12 cellular contexts compared by ENCODE assay signal in the genomic region with DNA sequence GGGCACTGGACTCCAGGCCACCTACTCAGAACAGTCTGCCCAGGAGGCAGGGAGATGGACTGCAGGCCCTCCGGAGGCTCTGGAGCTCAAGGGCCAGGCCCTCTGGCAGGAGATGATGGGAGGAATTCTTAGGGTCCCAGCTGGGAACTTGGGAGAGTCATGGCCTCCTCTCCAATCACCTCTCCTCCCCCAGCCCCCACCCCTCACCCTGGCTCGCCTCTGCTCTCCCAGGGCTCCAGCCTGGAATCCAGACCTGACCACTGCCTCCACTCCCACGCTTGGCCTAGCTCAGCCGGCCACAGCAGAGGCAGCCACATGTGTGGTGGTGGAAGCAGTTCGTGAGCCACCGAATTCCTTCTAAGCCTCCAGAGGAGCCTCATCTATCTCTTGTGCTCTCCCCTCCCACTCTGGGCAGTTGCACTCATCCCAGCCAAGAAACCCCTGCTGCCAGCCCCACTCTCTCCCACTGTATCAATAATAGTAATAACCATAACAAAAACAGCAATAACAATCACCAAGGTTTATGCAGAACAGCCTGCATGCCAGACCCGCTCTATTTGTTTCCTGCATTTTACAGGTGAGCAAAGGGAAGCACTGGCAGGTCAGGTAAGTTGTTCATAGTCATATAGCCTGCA.
DNase-seq lines count a peak whose midpoint lies in the region; ATAC-seq and TF ChIP-seq lines count a peak whose summit lies in the region.
"Had no signal": no experiment of that assay in that cellular context is flagged by ENCODE, and none has a peak within 500 bp of the region (broad histone marks: within the 10 kb centered on the region; RNA-seq: fewer than 3 reads in every experiment).

No MANE protein-coding gene starts in this region.

- no peaks in the 10 kb centered on the region for H3K36me3 Mint-ChIP-seq in activated CD4-positive, alpha-beta T cell treated with anti-CD3 and anti-CD28 coated beads, Interleukin-2, amount 10 ng/mL, durations not matched to agents 7 days and 5 days (ENCODE audit: low read depth)

- TF ChIP-seq POLR2A in sigmoid colon (IDR thresholded peaks at IDR 0.05): no peak

- H3K9me3 Mint-ChIP-seq in activated CD4-positive, alpha-beta T cell treated with anti-CD3 and anti-CD28 coated beads, Interleukin-2, amount 10 ng/mL, durations not matched to agents 7 days and 5 days: no peaks in the 10 kb centered on the region

- H3K4me1 Mint-ChIP-seq in activated CD4-positive, alpha-beta T cell treated with anti-CD3 and anti-CD28 coated beads, Interleukin-2, amount 10 ng/mL, durations not matched to agents 7 days and 5 days: peaks cover 27% of the 10 kb centered on the region

- intact Hi-C loops in sigmoid colon (cut with DNase I): no loop called here

- TF ChIP-seq CTCF in brain microvascular endothelial cell (IDR thresholded peaks at IDR 0.05; ENCODE audit: low read depth, low read length, missing control alignments): no peak
- no peak for TF ChIP-seq CTCF in sigmoid colon (IDR thresholded peaks at IDR 0.05)

- WGBS in sigmoid colon, 2 donors: 70 to 81% methylated on average over 7 of the region's 7 CpGs

- H3K9me3 ChIP-seq in iPS-20b (ENCODE audit: insufficient read depth, low read depth, low read length) (no peaks in the 10 kb centered on the region), sigmoid colon (no peaks in the 10 kb centered on the region)

- H3K27me3 ChIP-seq in brain microvascular endothelial cell (replicated peaks): no peaks in the 10 kb centered on the region
- H3K27me3 ChIP-seq in iPS-20b (ENCODE audit: insufficient read depth, low read length): no peaks in the 10 kb centered on the region
- H3K27me3 ChIP-seq in sigmoid colon: no peaks in the 10 kb centered on the region

- H3K27ac Mint-ChIP-seq in activated CD4-positive, alpha-beta T cell treated with anti-CD3 and anti-CD28 coated beads, Interleukin-2, amount 10 ng/mL, durations not matched to agents 7 days and 5 days: no peak overlapping the region

- POLR2A ChIA-PET in activated CD4-positive, alpha-beta T cell treated with anti-CD3 and anti-CD28 coated beads, Interleukin-2, amount 10 ng/mL, durations not matched to agents 7 days and 5 days (lab: Charles Lee): no interaction called here

- peak overlapping the region; percentile 16; the same call in 1 of the 2 replicates for H3K9ac ChIP-seq in iPS-20b (ENCODE audit: low read depth, low read length)

- H3K4me3 ChIP-seq in brain microvascular endothelial cell (ENCODE audit: low read depth, low read length): no peak overlapping the region
- H3K4me3 ChIP-seq in iPS-20b (ENCODE audit: low read length): no peak overlapping the region
- peak overlapping the region; percentile 12 to 80 (median 68) for H3K4me3 ChIP-seq in sigmoid colon

- in situ Hi-C loops in brain microvascular endothelial cell (cut with HindIII; ENCODE audit: low pct_ligation_motif_present, low sequenced_read_pairs): no loop called here
- in situ Hi-C loops in ACHN (cut with HindIII; ENCODE audit: low pct_ligation_motif_present, low pct_unique_long_range_greater_than_20kb, low sequenced_read_pairs): no loop called here

- no peak for ATAC-seq in HG03045 (IDR thresholded peaks at IDR 0.05; ENCODE audit: unreplicated experiment)

- H3K27me3 Mint-ChIP-seq in activated CD4-positive, alpha-beta T cell treated with anti-CD3 and anti-CD28 coated beads, Interleukin-2, amount 10 ng/mL, durations not matched to agents 7 days and 5 days: peaks cover 15% of the 10 kb centered on the region

- H3K36me3 ChIP-seq in brain microvascular endothelial cell (replicated peaks) (no peaks in the 10 kb centered on the region), iPS-20b (ENCODE audit: insufficient read depth, low read depth, low read length) (no peaks in the 10 kb centered on the region), sigmoid colon (peaks cover 0 to 9% (median 4%) of the 10 kb centered on the region in 4 donors)

- H3K4me1 ChIP-seq in iPS-20b (ENCODE audit: insufficient read depth, low read length) (peaks cover 31% of the 10 kb centered on the region), sigmoid colon (peaks cover 0 to 100% (median 91%) of the 10 kb centered on the region in 4 donors)

- TF ChIP-seq EP300 in sigmoid colon (IDR thresholded peaks at IDR 0.05): no peak

- H3K4me3 Mint-ChIP-seq in activated CD4-positive, alpha-beta T cell treated with anti-CD3 and anti-CD28 coated beads, Interleukin-2, amount 10 ng/mL, durations not matched to agents 7 days and 5 days: no peak overlapping the region

- CTCF ChIA-PET in activated CD4-positive, alpha-beta T cell treated with anti-CD3 and anti-CD28 coated beads, Interleukin-2, amount 10 ng/mL, durations not matched to agents 7 days and 5 days (lab: Charles Lee): interaction anchor here (0.7 kb wide), 1 partner anchor 151 kb away, joined by 4 read pairs; no protein-coding TSS in a partner anchor

- H3K27ac ChIP-seq in brain microvascular endothelial cell: peak overlapping the region; percentile 87
- H3K27ac ChIP-seq in iPS-20b (ENCODE audit: low read length): no peak overlapping the region
- peak overlapping the region; percentile 94 to 98 (median 98) for H3K27ac ChIP-seq in sigmoid colon
- H3K27ac ChIP-seq: C4-2B had no signal

- peak; percentile 77 for DNase-seq in EH (ENCODE audit: low read depth)
- DNase-seq in brain microvascular endothelial cell: peak; percentile 72
- DNase-seq in sigmoid colon: no peak
- DNase-seq in ACHN: no peak
- no peak for DNase-seq in activated CD4-positive, alpha-beta T cell treated with anti-CD3 and anti-CD28 coated beads, Interleukin-2, amount 10 ng/mL, durations not matched to agents 7 days and 5 days
- no peak for DNase-seq in SKM-1 treated with dmso at 0.1 percent for 144 hours (lab: John Stamatoyannopoulos, UW; ENCODE audit: unreplicated experiment)
- DNase-seq: NCI-H2081; RPMI8226; stimulated activated CD8-positive, alpha-beta memory T cell treated with anti-CD3 and anti-CD28 coated beads, Interleukin-4, amount 100 ng/mL, for 48 hours had no signal

Comparison
In these comparisons a context has a peak if more than half of its experiments do, and no peak if none do; other contexts are left out.
1. DNase-seq: peak in EH (single experiment) and brain microvascular endothelial cell (single experiment); none in sigmoid colon (single experiment), ACHN (single experiment), activated CD4-positive, alpha-beta T cell treated with anti-CD3 and anti-CD28 coated beads, Interleukin-2, amount 10 ng/mL, durations not matched to agents 7 days and 5 days (single experiment) and SKM-1 treated with dmso at 0.1 percent for 144 hours (single experiment).
2. H3K4me3 ChIP-seq: peak in sigmoid colon (4 of 4); none in brain microvascular endothelial cell (single experiment) and iPS-20b (single experiment).